In genomic region chr10:102880256-102880655, GRCh38 we compare ENCODE assay signal across 36 cellular contexts. TPM values are rescaled to one million over a fixed set of nuclear protein-coding genes. Genes with fewer than 3 reads are reported as not detected.
"Had no signal": no experiment of that assay in that cellular context is flagged by ENCODE, and none has a peak within 500 bp of the region (broad histone marks: within the 10 kb centered on the region; RNA-seq: fewer than 3 reads in every experiment).

No MANE protein-coding gene starts in this region.

- DNase-seq: activated B cell treated with CpG ODN at 0.5 μM for 24 hours; activated CD4-positive, alpha-beta memory T cell treated with anti-CD3 and anti-CD28 coated beads for 36 hours; activated CD4-positive, alpha-beta T cell treated with anti-CD3 and anti-CD28 coated beads for 36 hours; activated CD4-positive, alpha-beta T cell treated with anti-CD3 and anti-CD28 coated beads, Interleukin-2, amount 10 ng/mL, durations not matched to agents 24 days and 14 days; activated CD8-positive, alpha-beta memory T cell treated with anti-CD3 and anti-CD28 coated beads, Interleukin-2, amount 10 ng/mL, durations not matched to agents 7 days and 5 days; activated CD8-positive, alpha-beta memory T cell treated with anti-CD3 and anti-CD28 coated beads, Interleukin-2, amount 50 U/mL, for 4 hours; activated CD8-positive, alpha-beta T cell treated with anti-CD3 and anti-CD28 coated beads, Interleukin-2, amount 10 ng/mL, durations not matched to agents 7 days and 5 days; activated effector memory CD4-positive, alpha-beta T cell treated with anti-CD3 and anti-CD28 coated beads, Interleukin-2, amount 50 U/mL, for 16 hours; activated naive CD4-positive, alpha-beta T cell treated with anti-CD3 and anti-CD28 coated beads for 36 hours; activated naive CD8-positive, alpha-beta T cell treated with anti-CD3 and anti-CD28 coated beads for 36 hours; activated naive CD8-positive, alpha-beta T cell treated with anti-CD3 and anti-CD28 coated beads, Interleukin-2, amount 50 U/mL, for 24 hours; activated T-cell treated with anti-CD3 and anti-CD28 coated beads, Interleukin-2, amount 50 U/mL, for 1 hour; activated T-cell treated with anti-CD3 and anti-CD28 coated beads, Interleukin-2, amount 50 U/mL, for 48 hours; central memory CD4-positive, alpha-beta T cell; cerebellar nuclear complex; colonic mucosa; effector CD8-positive, alpha-beta T cell; esophagus squamous epithelium; foreskin fibroblast; gastrocnemius medialis; glutamatergic neuron; heart left ventricle; T-helper 17 cell; T1000; WERI-Rb-1 had no signal

- FAIRE-seq: endothelial cell of umbilical vein had no signal

- H3K9me3 ChIP-seq: ascending aorta, breast epithelium, colonic mucosa, esophagus squamous epithelium, gastrocnemius medialis, heart left ventricle had no signal

- H3K4me1 ChIP-seq: ascending aorta, breast epithelium, colonic mucosa, esophagus squamous epithelium, gastrocnemius medialis had no signal

- H3K27ac ChIP-seq: ascending aorta, breast epithelium, cardiac muscle cell, colonic mucosa, epithelial cell of prostate, esophagus squamous epithelium, gastrocnemius medialis, heart left ventricle, WERI-Rb-1 had no signal

- ATAC-seq: activated CD4-positive, alpha-beta T cell treated with anti-CD3 and anti-CD28 coated beads for 36 hours; activated CD4-positive, CD25-positive, alpha-beta regulatory T cell treated with anti-CD3 and anti-CD28 coated beads, Interleukin-2, amount 50 U/mL, for 24 hours; activated CD8-positive, alpha-beta memory T cell treated with anti-CD3 and anti-CD28 coated beads, Interleukin-2, amount 10 ng/mL, durations not matched to agents 7 days and 5 days; activated CD8-positive, alpha-beta T cell treated with anti-CD3 and anti-CD28 coated beads, Interleukin-2, amount 10 ng/mL, durations not matched to agents 7 days and 5 days; activated naive CD8-positive, alpha-beta T cell treated with anti-CD3 and anti-CD28 coated beads, Interleukin-2, amount 50 U/mL, for 24 hours; gastrocnemius medialis; heart left ventricle; T-helper 17 cell had no signal

- H3K27me3 ChIP-seq: ascending aorta, breast epithelium, cardiac muscle cell, colonic mucosa, esophagus squamous epithelium, gastrocnemius medialis, heart left ventricle had no signal

- H3K36me3 ChIP-seq: breast epithelium, colonic mucosa had no signal

- H3K4me3 ChIP-seq: ascending aorta, breast epithelium, cardiac muscle cell, colonic mucosa, esophagus squamous epithelium, gastrocnemius medialis, heart left ventricle had no signal

RNA-seq across cellular contexts. Expression of gene AS3MT, which starts 11.0 kb away (rescaled TPM):
- total RNA-seq: endothelial cell of umbilical vein had no signal

RNA-seq across cellular contexts. Expression of gene CYP17A1, which starts 43.0 kb away (rescaled TPM):
- total RNA-seq: activated B cell treated with CpG ODN at 0.5 μM for 24 hours; activated CD4-positive, alpha-beta memory T cell treated with anti-CD3 and anti-CD28 coated beads for 36 hours; activated CD4-positive, alpha-beta T cell treated with anti-CD3 and anti-CD28 coated beads for 36 hours; activated CD4-positive, alpha-beta T cell treated with anti-CD3 and anti-CD28 coated beads, Interleukin-2, amount 10 ng/mL, durations not matched to agents 24 days and 14 days; activated CD8-positive, alpha-beta memory T cell treated with anti-CD3 and anti-CD28 coated beads for 36 hours; activated CD8-positive, alpha-beta memory T cell treated with anti-CD3 and anti-CD28 coated beads, Interleukin-2, amount 10 ng/mL, durations not matched to agents 7 days and 5 days; activated CD8-positive, alpha-beta T cell treated with anti-CD3 and anti-CD28 coated beads, Interleukin-2, amount 10 ng/mL, durations not matched to agents 7 days and 5 days; activated naive CD4-positive, alpha-beta T cell treated with anti-CD3 and anti-CD28 coated beads for 36 hours; activated naive CD8-positive, alpha-beta T cell treated with anti-CD3 and anti-CD28 coated beads for 36 hours; activated T-helper 1 cell treated with anti-CD3 and anti-CD28 coated beads, Interleukin-12 subunit alpha, Interleukin-12 subunit beta, Interleukin-2, Interleukin-4 antibody, amounts not matched to agents 30 ng/mL and 10 ng/mL and 1 ng/mL, durations not matched to agents 14 hours and 24 hours and 36 hours; activated T-helper 2 cell treated with anti-CD3 and anti-CD28 coated beads, Interferon-gamma antibody, Interleukin-2, Interleukin-4, amounts not matched to agents 10 μg/mL and 5 μg/mL and 100 μg/mL, durations not matched to agents 14 hours and 24 hours and 36 hours; breast epithelium; cardiac muscle cell; dermis microvascular lymphatic vessel endothelial cell; endothelial cell of umbilical vein; esophagus squamous epithelium; fibroblast of lung; T-helper 17 cell had no signal
- polyA plus RNA-seq: cardiac muscle cell, endothelial cell of umbilical vein, fibroblast of lung, heart left ventricle had no signal
